ENCODE assay signal across 21 cellular contexts in the genomic region with DNA sequence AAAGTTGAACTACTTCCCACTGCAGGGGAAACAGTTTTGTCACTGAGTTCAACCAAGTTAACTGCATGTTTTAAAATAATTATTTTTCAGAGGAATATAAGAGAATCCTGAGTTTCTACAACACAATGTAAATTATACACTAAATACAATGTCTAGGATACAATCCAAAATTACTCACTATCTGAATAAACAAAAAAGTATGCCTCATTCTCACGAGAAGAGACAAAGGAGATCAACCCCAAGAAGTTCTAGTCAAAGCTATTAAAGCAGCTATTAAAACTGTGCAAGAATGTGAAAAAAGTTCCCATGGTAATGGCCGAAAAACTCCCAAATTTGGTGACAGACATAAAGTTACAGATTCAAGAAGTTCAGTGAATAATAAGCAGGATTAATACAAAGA. TPM values are rescaled to one million over a fixed set of nuclear protein-coding genes. Genes with fewer than 3 reads are reported as not detected.
"Had no signal": no experiment of that assay in that cellular context is flagged by ENCODE, and none has a peak within 500 bp of the region (broad histone marks: within the 10 kb centered on the region; RNA-seq: fewer than 3 reads in every experiment).

No MANE protein-coding gene starts in this region.

- H3K27ac ChIP-seq: brain microvascular endothelial cell, gastroesophageal sphincter, heart right ventricle, ovary, prostate gland, spleen, thoracic aorta, upper lobe of left lung, VCaP had no signal

- H3K4me1 ChIP-seq: gastroesophageal sphincter, heart right ventricle, prostate gland, spleen, upper lobe of left lung had no signal

- H3K4me3 ChIP-seq: gastroesophageal sphincter, heart right ventricle, ovary, prostate gland, spleen, thoracic aorta, upper lobe of left lung had no signal

- H3K9me3 ChIP-seq: gastroesophageal sphincter, heart right ventricle, ovary, prostate gland, spleen, thoracic aorta, upper lobe of left lung had no signal

- DNase-seq: activated CD4-positive, CD25-positive, alpha-beta regulatory T cell treated with anti-CD3 and anti-CD28 coated beads, Interleukin-2, amount 50 U/mL, for 72 hours; activated gamma-delta T cell treated with Interleukin-2 at 50 U/mL for 16 hours; activated T-cell treated with anti-CD3 and anti-CD28 coated beads, Interleukin-2, amount 50 U/mL, for 1 hour; aorta; brain microvascular endothelial cell; central memory CD4-positive, alpha-beta T cell; dermis blood vessel endothelial cell; effector CD8-positive, alpha-beta T cell; erythroblast; heart right ventricle; left cardiac atrium; ovary; spleen; stimulated activated CD4-positive, alpha-beta T cell treated with anti-CD3 and anti-CD28 coated beads, Interleukin-4, amount 100 ng/mL, for 1 hour; stimulated activated naive CD4-positive, alpha-beta T cell; upper lobe of left lung had no signal

- H3K36me3 ChIP-seq: brain microvascular endothelial cell, gastroesophageal sphincter, heart right ventricle, ovary, prostate gland, spleen, thoracic aorta, upper lobe of left lung had no signal

- ATAC-seq: gastroesophageal sphincter; heart right ventricle; left cardiac atrium; natural killer cell treated with Interleukin-12 subunit alpha and Interleukin-12 subunit beta and Interleukin-15 and Interleukin-18, amount 100 ng/mL, for 72 hours had no signal

- H3K27me3 ChIP-seq: brain microvascular endothelial cell, ovary had no signal

RNA-seq across cellular contexts. Expression of a gene that starts 8.8 kb away (rescaled TPM):
- total RNA-seq: dermis blood vessel endothelial cell had no signal
